In genomic region chr19:30111051-30111450, GRCh38 we compare ENCODE assay signal across 18 cellular contexts.
DNase-seq lines count a peak whose midpoint lies in the region; ATAC-seq, FAIRE-seq and TF ChIP-seq lines count a peak whose summit lies in the region.
"Had no signal": no experiment of that assay in that cellular context is flagged by ENCODE, and none has a peak within 500 bp of the region (broad histone marks: within the 10 kb centered on the region; RNA-seq: fewer than 3 reads in every experiment).

No MANE protein-coding gene starts in this region.

- POLR2A ChIA-PET in A549 (lab: Yijun Ruan, JAX): no interaction called here

- H3K27ac ChIP-seq in A549 (no peak overlapping the region), VCaP (peak overlapping the region; percentile 59)
- H3K27ac ChIP-seq: BLaER1, KMS-11 had no signal

- no peak overlapping the region for H3K4me2 ChIP-seq in A549
- H3K4me2 ChIP-seq: BLaER1, KMS-11 had no signal

- H3K4me3 ChIP-seq in A549 (no peak overlapping the region), BE2C (ENCODE audit: low read depth, low read length) (peak overlapping the region; percentile 31; the same call in 1 of the 2 replicates)
- H3K4me3 ChIP-seq: BLaER1, HAP-1 had no signal

- ATAC-seq in A549 (no peak), HG02678 (IDR thresholded peaks at IDR 0.05; ENCODE audit: unreplicated experiment) (no peak)
- ATAC-seq: HepG2 had no signal

- H3K4me3 Mint-ChIP-seq in neural crest cell: no peak overlapping the region
- H3K4me3 Mint-ChIP-seq: HFFc6 had no signal

- TF ChIP-seq RAD21 in A549 (conservative IDR thresholded peaks at IDR 0.05 in 1 of 2, IDR thresholded peaks at IDR 0.05 in 1 of 2): no peak

- H3K9me3 ChIP-seq in A549: no peaks in the 10 kb centered on the region
- no peaks in the 10 kb centered on the region for H3K9me3 ChIP-seq in BE2C
- H3K9me3 ChIP-seq: BLaER1, HAP-1 had no signal

- no peaks in the 10 kb centered on the region for H3K27me3 ChIP-seq in BE2C
- H3K27me3 ChIP-seq: BLaER1 had no signal

- no peaks in the 10 kb centered on the region for H3K27me3 Mint-ChIP-seq in neural crest cell (ENCODE audit: low read depth)

- 63% methylated on average over 6 of the region's 6 CpGs for WGBS in A549 (ENCODE audit: missing lambda C conversion rate)

- DNase-seq in A549 (ENCODE audit: low read depth in 1 of 2, low spot score in 1 of 2) (no peak), BE2C (no peak), neural crest cell (ENCODE audit: low read depth, low spot score) (no peak), GM12892 (ENCODE audit: insufficient read length) (no peak), T-helper 9 cell (no peak)
- DNase-seq: 8988T, DMS53, GF-D8, HFFc6 had no signal

- no peak for TF ChIP-seq POLR2A in A549 (IDR thresholded peaks at IDR 0.05; ENCODE audit: low read length)
- no peak for TF ChIP-seq POLR2A in GM12892 (IDR thresholded peaks at IDR 0.05; ENCODE audit: low read depth, low read length)

- CTCF ChIA-PET in A549 (lab: Yijun Ruan, JAX): interaction anchor here (0.6 to 1.4 kb wide), 2 partner anchors 12 to 58 kb away, joined by 3 to 4 read pairs; no protein-coding TSS in a partner anchor

- no peaks in the 10 kb centered on the region for H3K36me3 Mint-ChIP-seq in neural crest cell (ENCODE audit: low read depth)

- H3K27ac Mint-ChIP-seq in neural crest cell (ENCODE audit: unreplicated experiment): peak overlapping the region; percentile 27
- H3K27ac Mint-ChIP-seq: HFFc6 had no signal

- no peak for TF ChIP-seq EP300 in A549 (IDR thresholded peaks at IDR 0.05)

- FAIRE-seq in A549 (lab: Jason Lieb, UNC): peak; percentile 78
- no peak for FAIRE-seq in GM12892 (lab: Jason Lieb, UNC)
- FAIRE-seq: GM18507, H1, HepG2, HTR-8/SVneo had no signal

- no peak for TF ChIP-seq CTCF in A549 (IDR thresholded peaks at IDR 0.05)
- no peak for TF ChIP-seq CTCF in BE2C (IDR thresholded peaks at IDR 0.05; ENCODE audit: low read depth, low read length)
- no peak for TF ChIP-seq CTCF in VCaP (conservative IDR thresholded peaks at IDR 0.05)
- TF ChIP-seq CTCF in neural crest cell (conservative IDR thresholded peaks at IDR 0.05): no peak

- no peaks in the 10 kb centered on the region for H3K4me1 ChIP-seq in A549
- H3K4me1 ChIP-seq in BE2C: peaks cover 3% of the 10 kb centered on the region; the same call in 1 of the 2 replicates
- H3K4me1 ChIP-seq: BLaER1, HAP-1 had no signal

- H3K4me1 Mint-ChIP-seq in neural crest cell: peaks cover 11% of the 10 kb centered on the region

- no peaks in the 10 kb centered on the region for H3K9me3 Mint-ChIP-seq in neural crest cell

- H3K36me3 ChIP-seq in BE2C: no peaks in the 10 kb centered on the region
- H3K36me3 ChIP-seq: BLaER1, HAP-1 had no signal

TF ChIP-seq in A549, 52 proteins besides CTCF, POLR2A, EP300 and RAD21:
- no peak for TF ChIP-seq POLR2AphosphoS2 (conservative IDR thresholded peaks at IDR 0.05; ENCODE audit: low read length)
- TF ChIP-seq TFCP2L1 (CRISPR knock-in tag; IDR thresholded peaks at IDR 0.05): no peak
- no peak for TF ChIP-seq KDM1A (IDR thresholded peaks at IDR 0.05; ENCODE audit: low read depth)
- no peak for TF ChIP-seq NR3C1 (IDR thresholded peaks at IDR 0.05)
- TF ChIP-seq SMC3 (IDR thresholded peaks at IDR 0.05): no peak
- TF ChIP-seq BCL3 (IDR thresholded peaks at IDR 0.05): no peak
- no peak for TF ChIP-seq HOXB5 (CRISPR knock-in tag; IDR thresholded peaks at IDR 0.05)
- TF ChIP-seq ZFP36 (IDR thresholded peaks at IDR 0.05; ENCODE audit: borderline replicate concordance, partially characterized antibody): no peak
